Comparison of ENCODE assay signal across 8 cellular contexts in the genomic region with DNA sequence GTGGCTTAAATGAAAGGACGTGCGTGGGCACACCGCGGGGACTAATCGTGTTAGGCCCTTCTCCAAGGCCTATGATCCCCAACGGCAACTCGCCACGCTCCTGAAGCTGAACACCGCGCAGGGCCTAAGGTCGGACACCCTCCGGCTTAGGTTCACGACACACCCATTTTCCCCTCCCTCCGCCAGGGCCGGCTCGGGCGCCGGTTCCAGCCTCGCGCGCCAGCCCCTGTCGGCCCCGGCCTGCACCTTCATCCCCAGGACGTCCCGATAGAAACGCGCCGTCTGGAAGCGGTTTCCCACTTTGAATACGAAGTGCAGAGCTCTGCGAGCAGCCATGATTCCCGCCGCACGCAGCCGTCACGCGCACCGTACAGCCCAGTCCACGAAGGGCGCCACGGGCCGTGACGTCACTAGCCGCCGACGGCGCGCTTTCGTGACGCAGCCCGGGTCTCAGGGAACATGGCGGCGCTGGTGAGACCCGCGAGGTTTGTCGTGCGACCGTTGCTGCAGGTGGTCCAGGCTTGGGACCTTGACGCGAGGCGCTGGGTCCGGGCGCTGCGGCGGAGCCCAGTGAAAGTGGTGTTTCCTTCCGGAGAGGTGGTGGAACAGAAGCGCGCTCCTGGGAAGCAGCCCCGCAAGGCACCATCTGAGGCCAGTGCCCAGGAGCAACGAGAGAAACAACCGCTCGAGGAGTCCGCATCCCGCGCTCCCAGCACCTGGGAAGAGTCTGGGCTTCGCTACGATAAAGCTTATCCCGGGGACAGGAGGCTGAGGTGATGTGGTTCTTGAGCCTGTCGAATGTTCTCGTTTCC. TPM values are rescaled to one million over a fixed set of nuclear protein-coding genes. Genes with fewer than 3 reads are reported as not detected.
A peak's percentile ranks its signal among the peaks of the same experiment; 100 is the strongest.
DNase-seq lines count a peak whose midpoint lies in the region; ATAC-seq, FAIRE-seq and TF ChIP-seq lines count a peak whose summit lies in the region.

A gene with protein sequence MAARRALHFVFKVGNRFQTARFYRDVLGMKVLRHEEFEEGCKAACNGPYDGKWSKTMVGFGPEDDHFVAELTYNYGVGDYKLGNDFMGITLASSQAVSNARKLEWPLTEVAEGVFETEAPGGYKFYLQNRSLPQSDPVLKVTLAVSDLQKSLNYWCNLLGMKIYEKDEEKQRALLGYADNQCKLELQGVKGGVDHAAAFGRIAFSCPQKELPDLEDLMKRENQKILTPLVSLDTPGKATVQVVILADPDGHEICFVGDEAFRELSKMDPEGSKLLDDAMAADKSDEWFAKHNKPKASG (minus strand): TSS at position 361 of the 812 bp plus-strand sequence. CDS start 25 bp downstream, at position 336.
A gene with protein sequence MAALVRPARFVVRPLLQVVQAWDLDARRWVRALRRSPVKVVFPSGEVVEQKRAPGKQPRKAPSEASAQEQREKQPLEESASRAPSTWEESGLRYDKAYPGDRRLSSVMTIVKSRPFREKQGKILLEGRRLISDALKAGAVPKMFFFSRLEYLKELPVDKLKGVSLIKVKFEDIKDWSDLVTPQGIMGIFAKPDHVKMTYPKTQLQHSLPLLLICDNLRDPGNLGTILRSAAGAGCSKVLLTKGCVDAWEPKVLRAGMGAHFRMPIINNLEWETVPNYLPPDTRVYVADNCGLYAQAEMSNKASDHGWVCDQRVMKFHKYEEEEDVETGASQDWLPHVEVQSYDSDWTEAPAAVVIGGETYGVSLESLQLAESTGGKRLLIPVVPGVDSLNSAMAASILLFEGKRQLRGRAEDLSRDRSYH (plus strand): TSS at position 434 of the 812 bp plus-strand sequence. CDS start 26 bp downstream, at position 460.

- TF ChIP-seq CTCF in uterus (IDR thresholded peaks at IDR 0.05), result peak; percentile 23 to 61 (median 45)

- H3K27ac ChIP-seq in angular gyrus (ENCODE audit: low read depth, low read length) (peak within 1 kb of the TSS; percentile 58), right cardiac atrium (ENCODE audit: low read length) (peak within 1 kb of the TSS; percentile 61), uterus (peak within 1 kb of the TSS; percentile 79 to 85)

- H3K4me1 ChIP-seq in right cardiac atrium (ENCODE audit: control insufficient read depth, insufficient read depth, low read length) (peaks cover 4% of the 10 kb centered on the region), uterus (no peaks in the 10 kb centered on the region)

- H3K27me3 ChIP-seq in right cardiac atrium (ENCODE audit: control insufficient read depth, insufficient read depth) (no peaks in the 10 kb centered on the region), uterus (no peaks in the 10 kb centered on the region)

- FAIRE-seq in GM12892 (lab: Jason Lieb, UNC), result peak; percentile 98

- whole genome bisulfite sequencing in right cardiac atrium, result under 1% methylated on average over 80 of the region's 80 CpGs

- ATAC-seq in HG02840 (IDR thresholded peaks at IDR 0.05; ENCODE audit: low FRiP score, unreplicated experiment), result peak; percentile 90
- ATAC-seq in right cardiac atrium, result peak; percentile 98

- H3K4me3 ChIP-seq in right cardiac atrium (ENCODE audit: low read length) (peak within 1 kb of the TSS; percentile 62), uterus (peak within 1 kb of the TSS; percentile 68 to 77)

- DNase-seq in GM12892 (ENCODE audit: insufficient read length) (peak; percentile 96), NCI-H1436 treated with DMSO at 0.1 percent for 48 hours (lab: John Stamatoyannopoulos, UW) (peak; percentile 30), T-helper 2 cell (peak; percentile 88 to 95 (median 92)), right cardiac atrium (peak; percentile 91 to 99 (median 97)), putamen (ENCODE audit: low spot score) (peak; percentile 87), uterus (peak; percentile 90 to 93)

- H3K36me3 ChIP-seq in uterus, result no peaks in the 10 kb centered on the region

- TF ChIP-seq POLR2A in GM12892 (IDR thresholded peaks at IDR 0.05; ENCODE audit: low read depth, low read length) (peak; percentile 94), uterus (IDR thresholded peaks at IDR 0.05) (peak; percentile 59 to 77)

- H3K9me3 ChIP-seq in right cardiac atrium (ENCODE audit: control insufficient read depth, low read length) (no peaks in the 10 kb centered on the region), uterus (no peaks in the 10 kb centered on the region)

- intact Hi-C loops in right cardiac atrium (cut with DNase I) (loop anchor here in 1 of 4 donors (5.0 kb wide), 1 partner anchor 215 kb away; a partner anchor contains a TSS), uterus (cut with DNase I; ENCODE audit: low total_unique reads) (no loop called here)

RNA-seq across cellular contexts. Expression of the first gene that starts in this region (rescaled TPM):
- polyA plus RNA-seq in GM12892 (2012; ENCODE audit: missing spikeins), result 52.8 TPM
- total RNA-seq in right cardiac atrium (10 to 100 TPM; 32.4 to 42.9 (median 36.1) TPM), uterus (10 to 100 TPM; 16.4 to 77.4 (median 35.8) TPM)
- polyA plus RNA-seq in right cardiac atrium, result 23.6 TPM

RNA-seq across cellular contexts. Expression of the second gene that starts in this region (rescaled TPM):
- polyA plus RNA-seq in GM12892 (2012; ENCODE audit: missing spikeins), result 17.6 TPM
- total RNA-seq in right cardiac atrium (10 to 100 TPM; 15.6 to 19.2 (median 17.9) TPM), uterus (10 to 100 TPM in 2 of 4 donors, 1 to 10 TPM in 2; 3.2 to 20.8 (median 11.6) TPM)
- polyA plus RNA-seq in right cardiac atrium, result 20.0 TPM

Comparison
In these comparisons a context has a peak if more than half of its experiments do, and no peak if none do; other contexts are left out.
1. Peak in every context shown above with its lines: DNase-seq, ATAC-seq, H3K4me3 ChIP-seq and H3K27ac ChIP-seq.
2. DNase-seq: peak in every context shown above with its lines; median percentile 97 in right cardiac atrium; 96 in GM12892; 92 in T-helper 2 cell; 92 in uterus; 87 in putamen; 30 in NCI-H1436 treated with DMSO at 0.1 percent for 48 hours.